ENCODE assay signal across 29 cellular contexts in the genomic region with DNA sequence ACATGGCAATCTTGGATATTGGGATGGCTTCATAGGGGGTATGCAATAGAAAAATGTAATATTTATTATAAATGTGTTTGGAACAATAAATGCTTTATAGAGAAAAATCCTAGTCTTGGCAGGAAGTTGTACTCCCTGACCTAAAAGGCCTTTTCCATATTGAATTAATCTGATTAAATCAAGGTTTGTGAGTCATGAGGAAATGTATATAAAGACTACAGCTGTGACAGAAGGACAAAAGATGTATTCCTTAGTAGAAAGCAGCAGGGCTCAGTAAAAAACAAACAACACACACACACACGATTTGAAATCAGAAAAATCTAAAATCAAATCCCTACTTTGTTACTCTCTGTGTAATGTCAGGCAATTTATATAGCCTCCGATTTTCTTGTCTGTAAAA.
"Had no signal": no experiment of that assay in that cellular context is flagged by ENCODE, and none has a peak within 500 bp of the region (broad histone marks: within the 10 kb centered on the region; RNA-seq: fewer than 3 reads in every experiment).

No MANE protein-coding gene starts in this region.

- H3K9me3 ChIP-seq: ascending aorta, body of pancreas, MG63 had no signal

- H3K4me3 Mint-ChIP-seq: activated CD8-positive, alpha-beta T cell treated with anti-CD3 and anti-CD28 coated beads, Interleukin-2, amount 10 ng/mL, durations not matched to agents 7 days and 5 days; activated naive CD4-positive, alpha-beta T cell treated with anti-CD3 and anti-CD28 coated beads, Interleukin-2, amount 50 U/mL, for 24 hours; activated naive CD8-positive, alpha-beta T cell treated with anti-CD3 and anti-CD28 coated beads, Interleukin-2, amount 50 U/mL, for 24 hours; activated T-helper 1 cell treated with anti-CD3 and anti-CD28 coated beads, Interleukin-12 subunit alpha, Interleukin-12 subunit beta, Interleukin-2, Interleukin-4 antibody, amounts not matched to agents 30 ng/mL and 10 ng/mL and 1 ng/mL, durations not matched to agents 14 hours and 24 hours and 36 hours; T-helper 17 cell; WTC11 had no signal

- H3K27me3 ChIP-seq: ascending aorta, body of pancreas, MG63 had no signal

- H3K36me3 ChIP-seq: ascending aorta, MG63 had no signal

- H3K4me1 ChIP-seq: ascending aorta, body of pancreas had no signal

- H3K27ac Mint-ChIP-seq: activated CD8-positive, alpha-beta T cell treated with anti-CD3 and anti-CD28 coated beads, Interleukin-2, amount 10 ng/mL, durations not matched to agents 7 days and 5 days; activated naive CD4-positive, alpha-beta T cell treated with anti-CD3 and anti-CD28 coated beads, Interleukin-2, amount 50 U/mL, for 24 hours; activated naive CD8-positive, alpha-beta T cell treated with anti-CD3 and anti-CD28 coated beads, Interleukin-2, amount 50 U/mL, for 24 hours; activated T-helper 1 cell treated with anti-CD3 and anti-CD28 coated beads, Interleukin-12 subunit alpha, Interleukin-12 subunit beta, Interleukin-2, Interleukin-4 antibody, amounts not matched to agents 30 ng/mL and 10 ng/mL and 1 ng/mL, durations not matched to agents 14 hours and 24 hours and 36 hours; T-helper 17 cell; WTC11 had no signal

- H3K36me3 Mint-ChIP-seq: activated naive CD4-positive, alpha-beta T cell treated with anti-CD3 and anti-CD28 coated beads, Interleukin-2, amount 50 U/mL, for 24 hours; WTC11 had no signal

- H3K4me1 Mint-ChIP-seq: activated naive CD4-positive, alpha-beta T cell treated with anti-CD3 and anti-CD28 coated beads, Interleukin-2, amount 50 U/mL, for 24 hours; activated naive CD8-positive, alpha-beta T cell treated with anti-CD3 and anti-CD28 coated beads, Interleukin-2, amount 50 U/mL, for 24 hours; T-helper 17 cell had no signal

- H3K4me3 ChIP-seq: ascending aorta, body of pancreas, MG63 had no signal

- H3K27ac ChIP-seq: ascending aorta, body of pancreas had no signal

- FAIRE-seq: bronchial epithelial cell, RCC 7860 had no signal

- DNase-seq: activated CD4-positive, alpha-beta T cell treated with anti-CD3 and anti-CD28 coated beads for 48 hours; activated CD4-positive, alpha-beta T cell treated with anti-CD3 and anti-CD28 coated beads, Interleukin-2, amount 50 U/mL, for 4 hours; activated CD4-positive, CD25-positive, alpha-beta regulatory T cell treated with anti-CD3 and anti-CD28 coated beads, Interleukin-2, amount 50 U/mL, for 72 hours; activated CD8-positive, alpha-beta memory T cell treated with anti-CD3 and anti-CD28 coated beads, Interleukin-2, amount 50 U/mL, for 48 hours; activated CD8-positive, alpha-beta T cell treated with anti-CD3 and anti-CD28 coated beads, Interleukin-2, amount 10 ng/mL, durations not matched to agents 7 days and 5 days; activated effector memory CD4-positive, alpha-beta T cell treated with Interleukin-2 at 50 U/mL for 16 hours; activated naive CD4-positive, alpha-beta T cell; activated naive CD8-positive, alpha-beta T cell treated with anti-CD3 and anti-CD28 coated beads, Interleukin-2, amount 50 U/mL, for 24 hours; activated T-cell treated with anti-CD3 and anti-CD28 coated beads, Interleukin-2, amount 50 U/mL, for 1 hour; amniotic stem cell; body of pancreas; central memory CD4-positive, alpha-beta T cell; MG63; MV-4-11; NCI-H1092 treated with DMSO at 0.1 percent for 48 hours; NCI-H1436; NCI-H1694 treated with DMSO at 0.1 percent for 48 hours; NCI-H2029 treated with DMSO at 0.1 percent for 48 hours; NCI-H446; NCI-H748 treated with DMSO at 0.1 percent for 48 hours; SHP77 treated with DMSO at 0.1 percent for 48 hours; T-helper 17 cell; T-helper 9 cell had no signal

- H3K9me3 Mint-ChIP-seq: activated naive CD4-positive, alpha-beta T cell treated with anti-CD3 and anti-CD28 coated beads, Interleukin-2, amount 50 U/mL, for 24 hours; activated naive CD8-positive, alpha-beta T cell treated with anti-CD3 and anti-CD28 coated beads, Interleukin-2, amount 50 U/mL, for 24 hours; activated T-helper 1 cell treated with anti-CD3 and anti-CD28 coated beads, Interleukin-12 subunit alpha, Interleukin-12 subunit beta, Interleukin-2, Interleukin-4 antibody, amounts not matched to agents 30 ng/mL and 10 ng/mL and 1 ng/mL, durations not matched to agents 14 hours and 24 hours and 36 hours; WTC11 had no signal
